Comparison of ENCODE assay signal across 1 cellular context in genomic region chr19:41248895-41249294, GRCh38.
TF ChIP-seq lines count a peak whose summit lies in the region.

No MANE protein-coding gene starts in this region.

TF ChIP-seq in H1, 55 proteins besides CTCF, POLR2A, EP300 and RAD21:
- TF ChIP-seq SIRT6 (IDR thresholded peaks at IDR 0.05; ENCODE audit: low read length) (no peak), KDM1A (IDR thresholded peaks at IDR 0.05; ENCODE audit: borderline replicate concordance, low read length) (no peak), RBBP5 (IDR thresholded peaks at IDR 0.05; ENCODE audit: borderline replicate concordance, low read depth, low read length) (no peak), SRF (IDR thresholded peaks at IDR 0.05; ENCODE audit: low read depth, low read length) (no peak), CTBP2 (IDR thresholded peaks at IDR 0.05; ENCODE audit: borderline replicate concordance, insufficient read depth, insufficient read length, low read length) (no peak), CHD2 (IDR thresholded peaks at IDR 0.05; ENCODE audit: low read length) (no peak), SAP30 (IDR thresholded peaks at IDR 0.05; ENCODE audit: insufficient read depth, insufficient replicate concordance, low read length) (no peak), BRCA1 (IDR thresholded peaks at IDR 0.05; ENCODE audit: low read depth, low read length) (no peak)
TF ChIP-seq in H1: peak in this region for 0.
